Comparison of ENCODE assay signal across 8 cellular contexts in the genomic region with DNA sequence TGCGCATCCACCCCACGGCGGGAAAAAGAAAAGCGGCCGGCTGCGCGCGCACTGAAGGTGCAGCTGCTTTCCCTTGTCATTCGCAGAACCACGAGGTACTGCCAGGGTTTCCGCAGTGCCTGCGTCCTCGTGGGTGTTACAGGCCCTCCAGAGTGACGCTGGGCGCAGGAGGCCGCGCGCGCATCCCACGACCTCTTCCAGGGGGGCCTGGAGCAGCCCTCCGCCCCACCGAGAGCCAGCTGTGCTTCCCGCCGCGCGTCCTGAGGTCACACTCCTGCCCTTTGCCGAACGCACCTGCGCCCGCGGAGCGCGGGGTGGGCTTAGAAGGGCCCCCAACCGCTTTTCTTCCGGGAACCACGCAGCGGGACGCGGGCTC. TPM values are rescaled to one million over a fixed set of nuclear protein-coding genes. Genes with fewer than 3 reads are reported as not detected.
DNase-seq lines count a peak whose midpoint lies in the region; ATAC-seq and TF ChIP-seq lines count a peak whose summit lies in the region.

No MANE protein-coding gene starts in this region.

- ATAC-seq in HG02973 (IDR thresholded peaks at IDR 0.05; ENCODE audit: unreplicated experiment) (peak; percentile 35), left lung (peak; percentile 37)

- TF ChIP-seq CTCF in GM13976 (IDR thresholded peaks at IDR 0.05; ENCODE audit: borderline replicate concordance, control extremely low read depth, extremely low read depth, insufficient read depth, missing control alignments) (no peak), cardiac fibroblast (IDR thresholded peaks at IDR 0.05; ENCODE audit: low read depth, low read length) (no peak), left lung (IDR thresholded peaks at IDR 0.05) (no peak)

- in situ Hi-C loops in GM13976 (cut with MboI; ENCODE audit: low sequenced_read_pairs, unreplicated experiment): no loop called here

- peak; percentile 61 for DNase-seq in GM13976 (ENCODE audit: low spot score)
- peak; percentile 31 to 60 (median 41) for DNase-seq in activated CD4-positive, CD25-positive, alpha-beta regulatory T cell (lab: John Stamatoyannopoulos, UW)
- peak; percentile 18 to 41 for DNase-seq in cardiac fibroblast (ENCODE audit: low read depth in 2 of 2)
- peak; percentile 59 to 85 for DNase-seq in left lung
- peak; percentile 69 for DNase-seq in stimulated activated CD4-positive, alpha-beta T cell treated with anti-CD3 and anti-CD28 coated beads, Interleukin-4, amount 100 ng/mL, for 24 hours
- DNase-seq in NCI-H510A treated with DMSO at 0.1 percent for 48 hours (lab: John Stamatoyannopoulos, UW): no peak
- DNase-seq in amniotic stem cell (lab: John Stamatoyannopoulos, UW): no peak

- H3K27me3 ChIP-seq in left lung: no peaks in the 10 kb centered on the region

- intact Hi-C loops in left lung (cut with DNase I): no loop called here

- peaks cover 10 to 33% of the 10 kb centered on the region in 2 donors for H3K4me1 ChIP-seq in left lung

- H3K4me3 ChIP-seq in cardiac fibroblast (replicated peaks in 1 of 2; ENCODE audit: low read depth in 2 of 2, low read length in 2 of 2) (peak overlapping the region; percentile 68 to 78), left lung (peak overlapping the region; percentile 88 to 93)

- peak overlapping the region; percentile 88 to 90 for H3K27ac ChIP-seq in left lung

- no peaks in the 10 kb centered on the region for H3K9me3 ChIP-seq in left lung

- peaks cover 0 to 26% of the 10 kb centered on the region in 2 donors for H3K36me3 ChIP-seq in left lung

RNA-seq across cellular contexts. Expression of a gene that starts 0.4 kb away (rescaled TPM):
- total RNA-seq in left lung: 10 to 100 TPM; 46.3 to 56.0 TPM

RNA-seq across cellular contexts. Expression of a gene that starts 50.5 kb away (rescaled TPM):
- 10 to 100 TPM; 25.9 to 30.3 TPM for total RNA-seq in left lung

RNA-seq across cellular contexts. Expression of a gene that starts 50.6 kb away (rescaled TPM):
- total RNA-seq in left lung: 10 to 100 TPM; 74.0 to 82.4 TPM

Comparison
In these comparisons a context has a peak if more than half of its experiments do, and no peak if none do; other contexts are left out.
1. DNase-seq: peak in GM13976 (single experiment), activated CD4-positive, CD25-positive, alpha-beta regulatory T cell (4 of 4), cardiac fibroblast (2 of 2), left lung (2 of 2) and stimulated activated CD4-positive, alpha-beta T cell treated with anti-CD3 and anti-CD28 coated beads, Interleukin-4, amount 100 ng/mL, for 24 hours (single experiment); none in NCI-H510A treated with DMSO at 0.1 percent for 48 hours (single experiment) and amniotic stem cell (single experiment).